35 cellular contexts compared by ENCODE assay signal in genomic region chr19:15120135-15121026, GRCh38. TPM values are rescaled to one million over a fixed set of nuclear protein-coding genes. Genes with fewer than 3 reads are reported as not detected.
DNase-seq lines count a peak whose midpoint lies in the region; ATAC-seq, FAIRE-seq and TF ChIP-seq lines count a peak whose summit lies in the region.
"Had no signal": no experiment of that assay in that cellular context is flagged by ENCODE, and none has a peak within 500 bp of the region (broad histone marks: within the 10 kb centered on the region; RNA-seq: fewer than 3 reads in every experiment).

No MANE protein-coding gene starts in this region.

- DNase-seq in left ventricle myocardium inferior: no peak
- no peak for DNase-seq in right cardiac atrium
- DNase-seq in HepG2 (ENCODE audit: low spot score): no peak
- DNase-seq in A172 (ENCODE audit: low spot score): no peak
- DNase-seq in kidney tubule cell (ENCODE audit: low spot score): no peak
- no peak for DNase-seq in omental fat pad (ENCODE audit: low spot score)
- DNase-seq in mesenchymal stem cell: no peak
- DNase-seq: ACHN; activated CD4-positive, alpha-beta memory T cell treated with anti-CD3 and anti-CD28 coated beads for 36 hours; activated CD8-positive, alpha-beta memory T cell treated with anti-CD3 and anti-CD28 coated beads, Interleukin-2, amount 50 U/mL, for 48 hours; Caco-2; colonic mucosa; effector memory CD4-positive, alpha-beta T cell; EL; foreskin melanocyte; lower lobe of right lung; NCI-H1105; NCI-H2081; NCI-H345; Right ventricle myocardium superior; stimulated activated CD4-positive, alpha-beta T cell treated with anti-CD3 and anti-CD28 coated beads, Interleukin-2, amount 100 ng/mL, for 24 hours; substantia nigra; T-helper 9 cell; uterus; WERI-Rb-1 had no signal

- H3K36me3 ChIP-seq in left ventricle myocardium inferior (peaks cover 80% of the 10 kb centered on the region), HepG2 (replicated peaks in 1 of 2; ENCODE audit: control insufficient read depth in 1 of 2, insufficient read depth in 2 of 2, low read length in 2 of 2) (peaks cover 42 to 55% of the 10 kb centered on the region in 2 experiments), mesenchymal stem cell (ENCODE audit: control insufficient read depth in 1 of 2, insufficient read depth in 2 of 2, low read depth in 1 of 2, low read length in 2 of 2) (peaks cover 74 to 76% of the 10 kb centered on the region in 2 experiments)
- H3K36me3 ChIP-seq: uterus had no signal

- TF ChIP-seq EP300 in HepG2 (IDR thresholded peaks at IDR 0.05; ENCODE audit: low read depth in 2 of 2, low read length in 2 of 2) (no peak), HepG2 (CRISPR knock-in tag; IDR thresholded peaks at IDR 0.05; ENCODE audit: borderline replicate concordance) (no peak)

- TF ChIP-seq RAD21 in HepG2 (CRISPR knock-in tag; IDR thresholded peaks at IDR 0.05): no peak

- no peak overlapping the region for H2BK5ac ChIP-seq in mesenchymal stem cell (ENCODE audit: low read depth, low read length, poor library complexity, severe bottlenecking)

- H3K4me1 Mint-ChIP-seq in brain: peaks cover 17% of the 10 kb centered on the region

- H3K4ac ChIP-seq in mesenchymal stem cell (ENCODE audit: low read depth in 1 of 2, low read length in 2 of 2): no peak overlapping the region

- peaks cover 7% of the 10 kb centered on the region for H3K27me3 Mint-ChIP-seq in brain
- H3K27me3 Mint-ChIP-seq: activated CD4-positive, alpha-beta memory T cell treated with anti-CD3 and anti-CD28 coated beads for 36 hours had no signal

- H3K4me1 ChIP-seq in left ventricle myocardium inferior (peaks cover 40% of the 10 kb centered on the region), right cardiac atrium (ENCODE audit: control insufficient read depth, insufficient read depth, low read length) (peaks cover 7% of the 10 kb centered on the region), HepG2 (ENCODE audit: insufficient read depth, low read length) (peaks cover 31% of the 10 kb centered on the region), mesenchymal stem cell (ENCODE audit: control insufficient read depth, insufficient read depth, low read depth, low read length) (peaks cover 16% of the 10 kb centered on the region)
- H3K4me1 ChIP-seq: uterus had no signal

- CTCF ChIA-PET in HepG2 (lab: Yijun Ruan, JAX; ENCODE audit: low intra/inter-chr PET ratio, low total read pairs): no interaction called here

- H3K9ac ChIP-seq in HepG2 (ENCODE audit: insufficient read depth, low read depth, low read length) (no peak overlapping the region), mesenchymal stem cell (ENCODE audit: low read length) (no peak overlapping the region)
- H3K9ac ChIP-seq: BLaER1 had no signal

- H4K8ac ChIP-seq in mesenchymal stem cell (ENCODE audit: low read length): no peak overlapping the region

- H3K27me3 ChIP-seq in left ventricle myocardium inferior (ENCODE audit: low read depth): no peaks in the 10 kb centered on the region
- H3K27me3 ChIP-seq in right cardiac atrium (ENCODE audit: control insufficient read depth, insufficient read depth): no peaks in the 10 kb centered on the region
- no peaks in the 10 kb centered on the region; a peak in 1 of 5 replicates for H3K27me3 ChIP-seq in HepG2 (ENCODE audit: control insufficient read depth in 1 of 2, insufficient read depth in 2 of 2, low read length in 2 of 2)
- H3K27me3 ChIP-seq in mesenchymal stem cell (ENCODE audit: control insufficient read depth in 1 of 2, insufficient read depth in 1 of 2, low read length in 2 of 2): no peaks in the 10 kb centered on the region
- H3K27me3 ChIP-seq: BLaER1, colonic mucosa, esophagus muscularis mucosa, hepatocyte, neutrophil, uterus had no signal

- POLR2A ChIA-PET in HepG2 (lab: Yijun Ruan, JAX): no interaction called here

- H2AK5ac ChIP-seq in mesenchymal stem cell (ENCODE audit: low read length, severe bottlenecking): no peak overlapping the region

- 94% methylated on average over 14 of the region's 14 CpGs for WGBS in right cardiac atrium
- 94% methylated on average over 10 of the region's 14 CpGs for WGBS in HepG2 (ENCODE audit: low lambda C conversion rate)
- 97% methylated on average over 14 of the region's 14 CpGs for WGBS in mesenchymal stem cell

- H2BK15ac ChIP-seq in mesenchymal stem cell (ENCODE audit: low read depth, poor library complexity, severe bottlenecking): no peak overlapping the region

- no peak for FAIRE-seq in HepG2 (lab: Jason Lieb, UNC)
- FAIRE-seq: islet of Langerhans had no signal

- H3K27ac Mint-ChIP-seq in brain: peak overlapping the region in 3 of 5 experiments; percentile 3 to 23 (median 11)
- H3K27ac Mint-ChIP-seq: activated CD4-positive, alpha-beta memory T cell treated with anti-CD3 and anti-CD28 coated beads for 36 hours; activated T-helper 2 cell treated with anti-CD3 and anti-CD28 coated beads, Interferon-gamma antibody, Interleukin-2, Interleukin-4, amounts not matched to agents 10 μg/mL and 5 μg/mL and 100 μg/mL, durations not matched to agents 14 hours and 24 hours and 36 hours had no signal

- H3K79me1 ChIP-seq in mesenchymal stem cell (replicated peaks; ENCODE audit: low read length, poor library complexity, severe bottlenecking): peaks cover 45% of the 10 kb centered on the region

- no peak overlapping the region for H3K14ac ChIP-seq in mesenchymal stem cell (ENCODE audit: low read length in 2 of 2)

- peak overlapping the region; percentile 10 for H3K27ac ChIP-seq in left ventricle myocardium inferior (replicated peaks)
- H3K27ac ChIP-seq in right cardiac atrium (ENCODE audit: low read length): no peak overlapping the region
- H3K27ac ChIP-seq in HepG2 (ENCODE audit: extremely low read length, insufficient read depth, low read length): no peak overlapping the region
- no peak overlapping the region for H3K27ac ChIP-seq in mesenchymal stem cell (ENCODE audit: low read length, poor library complexity, severe bottlenecking)
- H3K27ac ChIP-seq: BLaER1, colonic mucosa, esophagus muscularis mucosa, hepatocyte, HL-60, lower lobe of right lung, neutrophil, uterus, WERI-Rb-1 had no signal

- TF ChIP-seq POLR2A in HepG2 (IDR thresholded peaks at IDR 0.05; ENCODE audit: insufficient read depth in 1 of 2, low read depth in 2 of 2, low read length in 2 of 2): no peak

- H3K36me3 Mint-ChIP-seq in brain: peaks cover 74% of the 10 kb centered on the region

- H3K9me3 Mint-ChIP-seq in brain: peaks cover 0 to 3% (median 0%) of the 10 kb centered on the region in 5 experiments
- H3K9me3 Mint-ChIP-seq: activated CD4-positive, alpha-beta memory T cell treated with anti-CD3 and anti-CD28 coated beads for 36 hours had no signal

- H4K20me1 ChIP-seq in HepG2 (ENCODE audit: insufficient read depth, low read length): no peaks in the 10 kb centered on the region
- H4K20me1 ChIP-seq: BLaER1 had no signal

- BruUV-seq in HepG2 (replicated peaks; lab: Mats Ljungman, UMichigan): no TSS peak

- intact Hi-C loops in left ventricle myocardium inferior (cut with micrococcal nuclease): no loop called here
- intact Hi-C loops in right cardiac atrium (cut with DNase I): no loop called here
- intact Hi-C loops in HepG2 (cut with micrococcal nuclease; ENCODE audit: unreplicated experiment): no loop called here

- ATAC-seq in right cardiac atrium (no peak), HepG2 (no peak), omental fat pad (ENCODE audit: low FRiP score) (no peak)
- ATAC-seq: HCT116, lower lobe of right lung had no signal

- no peak overlapping the region for H3K23ac ChIP-seq in mesenchymal stem cell (ENCODE audit: low read length in 2 of 2)

- H3K4me3 ChIP-seq in left ventricle myocardium inferior: no peak overlapping the region
- no peak overlapping the region for H3K4me3 ChIP-seq in right cardiac atrium (ENCODE audit: low read length)
- no peak overlapping the region for H3K4me3 ChIP-seq in HepG2 (replicated peaks in 1 of 3; ENCODE audit: insufficient read depth in 1 of 3, low read depth in 2 of 3, low read length in 3 of 3)
- no peak overlapping the region for H3K4me3 ChIP-seq in mesenchymal stem cell (ENCODE audit: insufficient read depth in 1 of 2, low read depth in 1 of 2, low read length in 2 of 2)
- H3K4me3 ChIP-seq: BLaER1, colonic mucosa, esophagus muscularis mucosa, hepatocyte, lower lobe of right lung, smooth muscle cell, uterus had no signal

- peak overlapping the region in 1 of 5 experiments; percentile 17 for H3K4me3 Mint-ChIP-seq in brain
- H3K4me3 Mint-ChIP-seq: activated CD4-positive, alpha-beta memory T cell treated with anti-CD3 and anti-CD28 coated beads for 36 hours had no signal

- no peak overlapping the region for H3K18ac ChIP-seq in mesenchymal stem cell (ENCODE audit: low read depth in 1 of 2, low read length in 2 of 2)

- peaks cover 17% of the 10 kb centered on the region for H3K79me2 ChIP-seq in HepG2 (ENCODE audit: insufficient read depth, low read length)

- H2AFZ ChIP-seq in HepG2 (ENCODE audit: low read length) (no peak overlapping the region), mesenchymal stem cell (ENCODE audit: low read depth, low read length) (no peak overlapping the region)
- H2AFZ ChIP-seq: hepatocyte had no signal

- TF ChIP-seq CTCF in left ventricle myocardium inferior (IDR thresholded peaks at IDR 0.05; ENCODE audit: borderline replicate concordance): no peak
- TF ChIP-seq CTCF in brain (conservative IDR thresholded peaks at IDR 0.05): no peak
- TF ChIP-seq CTCF in HepG2 (CRISPR knock-in tag; IDR thresholded peaks at IDR 0.05): peak; percentile 12; the same call in 1 of the 2 replicates
- no peak for TF ChIP-seq CTCF in omental fat pad (IDR thresholded peaks at IDR 0.05)

- H3K9me3 ChIP-seq in left ventricle myocardium inferior (replicated peaks) (no peaks in the 10 kb centered on the region), right cardiac atrium (ENCODE audit: control insufficient read depth, low read length) (no peaks in the 10 kb centered on the region), HepG2 (ENCODE audit: low read length) (no peaks in the 10 kb centered on the region), mesenchymal stem cell (ENCODE audit: control insufficient read depth, low read length) (peaks cover 4% of the 10 kb centered on the region)
- H3K9me3 ChIP-seq: BLaER1, Caco-2, colonic mucosa, esophagus muscularis mucosa, lower lobe of right lung, neutrophil, uterus had no signal

- no peak overlapping the region for H4K91ac ChIP-seq in mesenchymal stem cell (ENCODE audit: low read length)

- H2BK120ac ChIP-seq in mesenchymal stem cell (ENCODE audit: low read depth, low read length): no peak overlapping the region

- H2BK12ac ChIP-seq in mesenchymal stem cell (ENCODE audit: low read length in 2 of 2): no peak overlapping the region

- no peak overlapping the region for H3K4me2 ChIP-seq in HepG2 (ENCODE audit: low read depth, low read length)
- no peak overlapping the region for H3K4me2 ChIP-seq in mesenchymal stem cell (ENCODE audit: low read length, poor library complexity, severe bottlenecking)
- H3K4me2 ChIP-seq: BLaER1, hepatocyte, smooth muscle cell had no signal

- in situ Hi-C loops in HepG2 (cut with HindIII; ENCODE audit: extremely low pct_ligation_motif_present, low pct_unique_long_range_greater_than_20kb): no loop called here

RNA-seq across cellular contexts. Expression of gene SYDE1, which starts 13.2 kb away (rescaled TPM):
- total RNA-seq in left ventricle myocardium inferior (13.1 TPM), right cardiac atrium (10 to 100 TPM; 15.2 to 20.9 (median 16.5) TPM), HepG2 (2016; rRNA removed; fragmentation: Illumina TruSeq; extraction: Trizol) (3.8 and 4.3 TPM in 2 replicates), omental fat pad (10 to 100 TPM; 14.8 to 26.6 (median 21.6) TPM)
- polyA plus RNA-seq in right cardiac atrium (11.3 TPM), brain (ENCODE audit: insufficient read depth, low read depth, low replicate concordance) (3.9 TPM), HepG2 (2011; rRNA removed) (13.6 and 15.4 TPM in 2 replicates)
- total RNA-seq in HepG2 (2016; cell fraction: cytosol; rRNA removed; fragmentation: Illumina TruSeq; extraction: Trizol; ENCODE audit: low read depth): 1.7 and 2.6 TPM in 2 replicates
- total RNA-seq in HepG2 (2016; cell fraction: insoluble cytoplasmic fraction; rRNA removed; fragmentation: Illumina TruSeq; extraction: Trizol): 2.9 and 3.9 TPM in 2 replicates
- 4.0 and 4.4 TPM in 2 replicates for total RNA-seq in HepG2 (2016; cell fraction: membrane; rRNA removed; fragmentation: Illumina TruSeq; extraction: Trizol)
- total RNA-seq in HepG2 (2016; cell fraction: nucleus; rRNA removed; fragmentation: Illumina TruSeq; extraction: Trizol): 3.8 and 5.2 TPM in 2 replicates
- polyA plus RNA-seq in HepG2 (2011; cell fraction: cytosol; rRNA removed): 10.6 and 19.0 TPM in 2 replicates
- 31.3 and 42.4 TPM in 2 replicates for polyA plus RNA-seq in HepG2 (2011; cell fraction: nucleus; rRNA removed)
- 5.5 and 6.3 TPM in 2 replicates for polyA plus RNA-seq in HepG2 (2012)
- 1.5 TPM in 2 replicates for polyA plus RNA-seq in HepG2 (2016; cell fraction: cytosol; fragmentation: Illumina TruSeq; extraction: Trizol; ENCODE audit: low read depth)
- 4.9 and 5.6 TPM in 2 replicates for polyA plus RNA-seq in HepG2 (2016; cell fraction: insoluble cytoplasmic fraction; fragmentation: Illumina TruSeq; extraction: Trizol; ENCODE audit: low read depth)
- polyA plus RNA-seq in HepG2 (2016; cell fraction: membrane; fragmentation: Illumina TruSeq; extraction: Trizol; ENCODE audit: low read depth): 3.5 and 4.0 TPM in 2 replicates
- 6.7 and 7.0 TPM in 2 replicates for polyA plus RNA-seq in HepG2 (2016; cell fraction: nucleus; fragmentation: Illumina TruSeq; extraction: Trizol; ENCODE audit: insufficient read depth, low read depth)
- polyA minus RNA-seq in HepG2 (2011; rRNA and poly(A)+ RNA removed; ENCODE audit: low replicate concordance): 37.7 and 42.8 TPM in 2 replicates
- polyA minus RNA-seq in HepG2 (2011; cell fraction: cytosol; rRNA and poly(A)+ RNA removed): 10.4 and 16.1 TPM in 2 replicates
- 4.8 and 9.0 TPM in 2 replicates for polyA minus RNA-seq in HepG2 (2011; cell fraction: nucleus; rRNA and poly(A)+ RNA removed)
- 61.6 and 65.7 TPM in 2 replicates for total RNA-seq in A172 (2014; rRNA removed; shearing (Covaris generic))
- polyA plus RNA-seq in mesenchymal stem cell (2013, experiment 1 of 2): 47.1 TPM
- polyA plus RNA-seq in mesenchymal stem cell (2013, experiment 2 of 2): 45.0 TPM

RNA-seq across cellular contexts. Expression of gene OR1I1, which starts 38.4 kb away (rescaled TPM):
- total RNA-seq in left ventricle myocardium inferior (not detected), right cardiac atrium (not detected), HepG2 (2016; rRNA removed; fragmentation: Illumina TruSeq; extraction: Trizol) (not detected in 2 replicates), omental fat pad (not detected)
- polyA plus RNA-seq in right cardiac atrium (not detected), brain (ENCODE audit: insufficient read depth, low read depth, low replicate concordance) (not detected), HepG2 (2011; rRNA removed) (not detected in 2 replicates)
- total RNA-seq in HepG2 (2016; cell fraction: cytosol; rRNA removed; fragmentation: Illumina TruSeq; extraction: Trizol; ENCODE audit: low read depth): not detected in 2 replicates
- not detected in 2 replicates for total RNA-seq in HepG2 (2016; cell fraction: insoluble cytoplasmic fraction; rRNA removed; fragmentation: Illumina TruSeq; extraction: Trizol)
- not detected in 2 replicates for total RNA-seq in HepG2 (2016; cell fraction: membrane; rRNA removed; fragmentation: Illumina TruSeq; extraction: Trizol)
- total RNA-seq in HepG2 (2016; cell fraction: nucleus; rRNA removed; fragmentation: Illumina TruSeq; extraction: Trizol): not detected in 2 replicates
- not detected in 2 replicates for polyA plus RNA-seq in HepG2 (2011; cell fraction: cytosol; rRNA removed)
- not detected in 2 replicates for polyA plus RNA-seq in HepG2 (2011; cell fraction: nucleus; rRNA removed)
- not detected in 2 replicates for polyA plus RNA-seq in HepG2 (2012)
- polyA plus RNA-seq in HepG2 (2016; cell fraction: cytosol; fragmentation: Illumina TruSeq; extraction: Trizol; ENCODE audit: low read depth): not detected in 2 replicates
- polyA plus RNA-seq in HepG2 (2016; cell fraction: insoluble cytoplasmic fraction; fragmentation: Illumina TruSeq; extraction: Trizol; ENCODE audit: low read depth): not detected in 2 replicates
- polyA plus RNA-seq in HepG2 (2016; cell fraction: membrane; fragmentation: Illumina TruSeq; extraction: Trizol; ENCODE audit: low read depth): not detected in 2 replicates
- polyA plus RNA-seq in HepG2 (2016; cell fraction: nucleus; fragmentation: Illumina TruSeq; extraction: Trizol; ENCODE audit: insufficient read depth, low read depth): not detected in 2 replicates
- polyA minus RNA-seq in HepG2 (2011; rRNA and poly(A)+ RNA removed; ENCODE audit: low replicate concordance): not detected in 2 replicates
- polyA minus RNA-seq in HepG2 (2011; cell fraction: cytosol; rRNA and poly(A)+ RNA removed): not detected in 2 replicates
- not detected in 2 replicates for polyA minus RNA-seq in HepG2 (2011; cell fraction: nucleus; rRNA and poly(A)+ RNA removed)
- not detected in 2 replicates for total RNA-seq in A172 (2014; rRNA removed; shearing (Covaris generic))
- not detected for polyA plus RNA-seq in mesenchymal stem cell (2013, experiment 1 of 2)
- not detected for polyA plus RNA-seq in mesenchymal stem cell (2013, experiment 2 of 2)
- total RNA-seq: activated CD4-positive, alpha-beta memory T cell treated with anti-CD3 and anti-CD28 coated beads for 36 hours; activated T-helper 2 cell treated with anti-CD3 and anti-CD28 coated beads, Interferon-gamma antibody, Interleukin-2, Interleukin-4, amounts not matched to agents 10 μg/mL and 5 μg/mL and 100 μg/mL, durations not matched to agents 14 hours and 24 hours and 36 hours; Caco-2; colonic mucosa; esophagus muscularis mucosa; hepatocyte; lower lobe of right lung; Right ventricle myocardium superior; smooth muscle cell; uterus had no signal
- polyA plus RNA-seq: hepatocyte, smooth muscle cell had no signal
